Comparison of ENCODE assay signal across 12 cellular contexts in genomic region chr22:37331034-37331428, GRCh38. TPM values are rescaled to one million over a fixed set of nuclear protein-coding genes. Genes with fewer than 3 reads are reported as not detected.
DNase-seq lines count a peak whose midpoint lies in the region; ATAC-seq and TF ChIP-seq lines count a peak whose summit lies in the region.
"Had no signal": no experiment of that assay in that cellular context is flagged by ENCODE, and none has a peak within 500 bp of the region (broad histone marks: within the 10 kb centered on the region; RNA-seq: fewer than 3 reads in every experiment).

No MANE protein-coding gene starts in this region.

- no peak overlapping the region for H3K9ac ChIP-seq in fibroblast of lung (ENCODE audit: insufficient read depth, low read length)

- no peak overlapping the region for H3K4me3 ChIP-seq in fibroblast of lung (replicated peaks in 1 of 4; ENCODE audit: control extremely low read depth in 1 of 4, insufficient read depth in 1 of 4, low read depth in 3 of 4, low read length in 4 of 4)
- H3K4me3 ChIP-seq: spleen had no signal

- H3K27me3 ChIP-seq in fibroblast of lung (ENCODE audit: control insufficient read depth, insufficient read depth, low read length), result peaks cover 42% of the 10 kb centered on the region

- H3K4me1 ChIP-seq in fibroblast of lung (ENCODE audit: control insufficient read depth, extremely low read depth, insufficient read depth, low read length), result peaks cover 6% of the 10 kb centered on the region

- no peak overlapping the region for H2AFZ ChIP-seq in fibroblast of lung (ENCODE audit: low read length)

- peaks cover 21% of the 10 kb centered on the region for H3K36me3 Mint-ChIP-seq in effector memory CD8-positive, alpha-beta T cell (ENCODE audit: insufficient read depth)
- H3K36me3 Mint-ChIP-seq: naive B cell had no signal

- no peaks in the 10 kb centered on the region for H4K20me1 ChIP-seq in fibroblast of lung (ENCODE audit: control insufficient read depth, extremely low read depth, insufficient read depth, low read length)

- CTCF ChIA-PET in RWPE1 (lab: Yijun Ruan, JAX), result no interaction called here

- peak; percentile 56 for DNase-seq in NCI-H1436 (lab: John Stamatoyannopoulos, UW)
- no peak for DNase-seq in NCI-H1436 treated with DMSO at 0.1 percent for 48 hours (lab: John Stamatoyannopoulos, UW)
- DNase-seq in RWPE1 (ENCODE audit: low spot score), result peak; percentile 59
- peak; percentile 57 to 79 for DNase-seq in fibroblast of lung (ENCODE audit: low read depth in 2 of 2)
- DNase-seq in renal cortical epithelial cell (ENCODE audit: low read depth), result peak; percentile 63
- DNase-seq in effector memory CD8-positive, alpha-beta T cell, result no peak
- no peak for DNase-seq in NCI-H2196 (lab: John Stamatoyannopoulos, UW; ENCODE audit: unreplicated experiment)
- DNase-seq in omental fat pad (ENCODE audit: low spot score), result no peak
- DNase-seq: naive B cell, spleen had no signal

- no peaks in the 10 kb centered on the region for H3K36me3 ChIP-seq in fibroblast of lung (ENCODE audit: control insufficient read depth, insufficient read depth, low read length)
- H3K36me3 ChIP-seq: spleen had no signal

- POLR2A ChIA-PET in RWPE1 (lab: Yijun Ruan, JAX; ENCODE audit: low non-redundant PET), result no interaction called here

- H3K4me1 Mint-ChIP-seq in effector memory CD8-positive, alpha-beta T cell (ENCODE audit: low read depth in 2 of 2), result peaks cover 12 to 14% of the 10 kb centered on the region in 2 donors

- H3K4me2 ChIP-seq in fibroblast of lung (ENCODE audit: extremely low read depth, insufficient read depth, low read length), result no peak overlapping the region

- H3K4me3 Mint-ChIP-seq in effector memory CD8-positive, alpha-beta T cell, result no peak overlapping the region
- H3K4me3 Mint-ChIP-seq: activated CD4-positive, alpha-beta memory T cell treated with anti-CD3 and anti-CD28 coated beads, Interleukin-2, amount 10 ng/mL, durations not matched to agents 7 days and 5 days; naive B cell; T-helper 17 cell had no signal

- H3K27me3 Mint-ChIP-seq in effector memory CD8-positive, alpha-beta T cell, result peaks cover 41 to 89% of the 10 kb centered on the region in 2 donors

- H3K9me3 Mint-ChIP-seq in effector memory CD8-positive, alpha-beta T cell, result no peaks in the 10 kb centered on the region
- H3K9me3 Mint-ChIP-seq: activated CD4-positive, alpha-beta memory T cell treated with anti-CD3 and anti-CD28 coated beads, Interleukin-2, amount 10 ng/mL, durations not matched to agents 7 days and 5 days; naive B cell had no signal

- no peak overlapping the region for H3K27ac Mint-ChIP-seq in effector memory CD8-positive, alpha-beta T cell
- H3K27ac Mint-ChIP-seq: activated CD4-positive, alpha-beta memory T cell treated with anti-CD3 and anti-CD28 coated beads, Interleukin-2, amount 10 ng/mL, durations not matched to agents 7 days and 5 days; naive B cell; T-helper 17 cell had no signal

- TF ChIP-seq CTCF in RWPE1 (conservative IDR thresholded peaks at IDR 0.05; ENCODE audit: low read depth) (no peak), fibroblast of lung (conservative IDR thresholded peaks at IDR 0.05 in 1 of 2, IDR thresholded peaks at IDR 0.05 in 1 of 2; ENCODE audit: low read depth in 1 of 2, low read length in 2 of 2) (no peak), omental fat pad (IDR thresholded peaks at IDR 0.05) (no peak)

- H3K79me2 ChIP-seq in fibroblast of lung (ENCODE audit: control insufficient read depth, insufficient read depth, low read length), result no peaks in the 10 kb centered on the region

- ATAC-seq in effector memory CD8-positive, alpha-beta T cell (replicated peaks), result no peak
- no peak for ATAC-seq in omental fat pad (ENCODE audit: low FRiP score)

- H3K27ac ChIP-seq in RWPE1 (peak overlapping the region; percentile 65), fibroblast of lung (ENCODE audit: insufficient read depth, low read length) (no peak overlapping the region)
- H3K27ac ChIP-seq: spleen had no signal

- H3K9me3 ChIP-seq in fibroblast of lung (ENCODE audit: control insufficient read depth, insufficient read depth, low read depth, low read length), result no peaks in the 10 kb centered on the region
- H3K9me3 ChIP-seq: spleen had no signal

RNA-seq across cellular contexts. Expression of gene CYTH4, which starts 48.7 kb away (rescaled TPM):
- total RNA-seq in fibroblast of lung (under 0.01 and 0.26 TPM in 2 replicates), renal cortical epithelial cell (not detected in 2 replicates), omental fat pad (10 to 100 TPM; 17.4 to 83.5 (median 34.4) TPM)
- polyA plus RNA-seq in fibroblast of lung, result 0.12 TPM in 1 of 2 replicates, not detected in the other
- polyA plus RNA-seq in fibroblast of lung (2012), result 0.14 TPM in 1 of 2 replicates, not detected in the other
- polyA minus RNA-seq in fibroblast of lung (ENCODE audit: low replicate concordance), result not detected in 2 replicates

Comparison
In these comparisons a context has a peak if more than half of its experiments do, and no peak if none do; other contexts are left out.
1. DNase-seq: peak in NCI-H1436 (single experiment), RWPE1 (single experiment), fibroblast of lung (2 of 2) and renal cortical epithelial cell (single experiment); none in NCI-H1436 treated with DMSO at 0.1 percent for 48 hours (single experiment), effector memory CD8-positive, alpha-beta T cell (0 of 3), NCI-H2196 (single experiment) and omental fat pad (single experiment).
2. RNA of gene CYTH4, which starts 48.7 kb away (total RNA-seq): 17.4 to 83.5 TPM in omental fat pad; under 0.01 to 0.26 TPM in fibroblast of lung and not detected in renal cortical epithelial cell; every median in the first group is over 10 times any median in the second.